In the genomic region with DNA sequence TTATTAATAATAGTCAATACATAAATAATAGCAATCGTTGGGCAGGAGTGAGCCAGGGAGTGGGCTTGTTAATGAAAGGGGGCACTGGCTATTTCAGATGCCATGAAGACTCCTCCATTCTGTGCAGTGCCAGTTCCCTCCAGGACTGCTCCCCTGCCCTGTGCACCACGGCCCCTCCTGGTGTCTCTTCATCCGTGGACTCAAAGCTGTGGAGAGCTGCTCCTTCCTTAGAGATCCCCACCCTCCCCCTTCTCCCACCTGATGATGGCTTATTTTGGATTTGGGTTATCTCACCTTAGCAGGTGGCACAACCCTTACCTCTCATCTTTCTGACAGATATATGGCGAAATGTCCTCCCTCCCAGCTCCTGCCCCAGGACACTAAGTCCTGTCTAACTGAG, we compare ENCODE assay signal across 30 cellular contexts. TPM values are rescaled to one million over a fixed set of nuclear protein-coding genes. Genes with fewer than 3 reads are reported as not detected.
"Had no signal": no experiment of that assay in that cellular context is flagged by ENCODE, and none has a peak within 500 bp of the region (broad histone marks: within the 10 kb centered on the region; RNA-seq: fewer than 3 reads in every experiment).

No MANE protein-coding gene starts in this region.

- H3K4me3 Mint-ChIP-seq: stimulated activated memory B cell treated with anti-CD40 and anti-IgM and Interleukin-4, amounts not matched to agents 10 μg/mL and 1 μg/mL and 100 μg/mL, for 72 hours; stimulated activated naive CD8-positive, alpha-beta T cell treated with anti-CD3 and anti-CD28 coated beads, Interleukin-15, amount 100 ng/mL, for 72 hours; T-helper 1 cell treated with Interleukin-12 subunit alpha and Interleukin-12 subunit beta and Interleukin-4 antibody, amounts not matched to agents 30 μg/mL and 1 μg/mL, for 36 hours had no signal

- H3K36me3 ChIP-seq: gastrocnemius medialis, right lobe of liver, upper lobe of right lung had no signal

- H3K9me3 ChIP-seq: gastrocnemius medialis, right lobe of liver, upper lobe of right lung had no signal

- ATAC-seq: gastrocnemius medialis; naive thymus-derived CD4-positive, alpha-beta T cell; right lobe of liver; stimulated activated memory B cell treated with anti-CD40 and anti-IgM and Interleukin-4, amounts not matched to agents 10 μg/mL and 1 μg/mL and 100 μg/mL, for 72 hours; upper lobe of right lung had no signal

- H3K27me3 ChIP-seq: right lobe of liver had no signal

- H3K27ac ChIP-seq: gastrocnemius medialis, right lobe of liver, skin epidermis, upper lobe of right lung, VCaP had no signal

- H3K4me3 ChIP-seq: right lobe of liver, skin epidermis, upper lobe of right lung had no signal

- H3K4me1 Mint-ChIP-seq: central memory CD8-positive, alpha-beta T cell had no signal

- DNase-seq: activated CD4-positive, alpha-beta T cell treated with anti-CD3 and anti-CD28 coated beads for 4 hours; activated CD4-positive, alpha-beta T cell treated with anti-CD3 and anti-CD28 coated beads, Interleukin-2, amount 50 U/mL, for 4 hours; activated naive CD4-positive, alpha-beta T cell; activated T-cell treated with anti-CD3 and anti-CD28 coated beads for 4 hours; activated T-cell treated with anti-CD3 and anti-CD28 coated beads, Interleukin-2, amount 50 U/mL, for 72 hours; effector memory CD4-positive, alpha-beta T cell; erythroblast; gastrocnemius medialis; hypothalamus; naive thymus-derived CD4-positive, alpha-beta T cell; right lobe of liver; stimulated activated CD4-positive, alpha-beta T cell treated with anti-CD3 and anti-CD28 coated beads, Interleukin-1b, Interleukin-23, amount 100 ng/mL, for 48 hours; stimulated activated CD4-positive, alpha-beta T cell treated with anti-CD3 and anti-CD28 coated beads, Interleukin-4, amount 100 ng/mL, for 4 hours; stimulated activated CD8-positive, alpha-beta memory T cell treated with anti-CD3 and anti-CD28 coated beads, Interleukin-4, amount 100 ng/mL, for 48 hours; stimulated activated naive CD8-positive, alpha-beta T cell treated with anti-CD3 and anti-CD28 coated beads, Interleukin-15, amount 100 ng/mL, for 72 hours; substantia nigra; T-helper 9 cell; upper lobe of right lung had no signal

- H3K9me3 Mint-ChIP-seq: activated naive CD4-positive, alpha-beta T cell treated with anti-CD3 and anti-CD28 coated beads, Interleukin-2, amount 50 U/mL, for 72 hours; activated T-cell treated with anti-CD3 and anti-CD28 coated beads, Interleukin-2, amount 50 U/mL, for 72 hours; central memory CD8-positive, alpha-beta T cell; mesothelial cell of epicardium; stimulated activated naive CD8-positive, alpha-beta T cell treated with anti-CD3 and anti-CD28 coated beads, Interleukin-15, amount 100 ng/mL, for 72 hours; T-helper 1 cell treated with Interleukin-12 subunit alpha and Interleukin-12 subunit beta and Interleukin-4 antibody, amounts not matched to agents 30 μg/mL and 1 μg/mL, for 36 hours had no signal

- H3K27ac Mint-ChIP-seq: activated naive CD4-positive, alpha-beta T cell treated with anti-CD3 and anti-CD28 coated beads, Interleukin-2, amount 50 U/mL, for 72 hours; activated T-cell treated with anti-CD3 and anti-CD28 coated beads, Interleukin-2, amount 50 U/mL, for 72 hours; mesothelial cell of epicardium; naive thymus-derived CD4-positive, alpha-beta T cell; stimulated activated memory B cell treated with anti-CD40 and anti-IgM and Interleukin-4, amounts not matched to agents 10 μg/mL and 1 μg/mL and 100 μg/mL, for 72 hours; stimulated activated naive CD8-positive, alpha-beta T cell treated with anti-CD3 and anti-CD28 coated beads, Interleukin-15, amount 100 ng/mL, for 72 hours; T-helper 1 cell treated with Interleukin-12 subunit alpha and Interleukin-12 subunit beta and Interleukin-4 antibody, amounts not matched to agents 30 μg/mL and 1 μg/mL, for 36 hours had no signal

- H3K36me3 Mint-ChIP-seq: mesothelial cell of epicardium; stimulated activated memory B cell treated with anti-CD40 and anti-IgM and Interleukin-4, amounts not matched to agents 10 μg/mL and 1 μg/mL and 100 μg/mL, for 72 hours had no signal

RNA-seq across cellular contexts. Expression of a gene that starts 3.1 kb away (rescaled TPM):
- total RNA-seq: activated naive CD4-positive, alpha-beta T cell treated with anti-CD3 and anti-CD28 coated beads, Interleukin-2, amount 50 U/mL, for 72 hours; activated T-cell treated with anti-CD3 and anti-CD28 coated beads, Interleukin-2, amount 50 U/mL, for 72 hours; bronchial epithelial cell; gastrocnemius medialis; kidney epithelial cell; naive thymus-derived CD4-positive, alpha-beta T cell; osteocyte; posterior vena cava; renal cortical epithelial cell had no signal
